Comparison of ENCODE assay signal across 8 cellular contexts in genomic region chr16:636206-637080, GRCh38. TPM values are rescaled to one million over a fixed set of nuclear protein-coding genes. Genes with fewer than 3 reads are reported as not detected.
A peak's percentile ranks its signal among the peaks of the same experiment; 100 is the strongest.
DNase-seq lines count a peak whose midpoint lies in the region; ATAC-seq and TF ChIP-seq lines count a peak whose summit lies in the region.

METTL26 (minus strand) TSS chr16:636305; CDS start chr16:636290, 15 bp downstream.

- H3K27me3 ChIP-seq in BE2C = no peaks in the 10 kb centered on the region

- H3K9me3 ChIP-seq in BE2C = no peaks in the 10 kb centered on the region

- H3K4me3 ChIP-seq in BE2C (ENCODE audit: low read depth, low read length) = peak within 1 kb of the TSS; percentile 78

- peaks cover 9% of the 10 kb centered on the region for H3K4me1 ChIP-seq in BE2C

- peak; percentile 71 for ATAC-seq in HG03439 (IDR thresholded peaks at IDR 0.05; ENCODE audit: unreplicated experiment)

- DNase-seq in BE2C (peak; percentile 98), GM19238 (ENCODE audit: insufficient read length, low spot score) (peak; percentile 99), NCI-H510A treated with DMSO at 0.1 percent for 48 hours (lab: John Stamatoyannopoulos, UW) (peak; percentile 69), cerebellum (ENCODE audit: low spot score) (peak; percentile 96), kidney glomerular epithelial cell (lab: John Stamatoyannopoulos, UW) (peak; percentile 91)
- peak; percentile 86 to 88 for DNase-seq in activated CD4-positive, alpha-beta T cell treated with anti-CD3 and anti-CD28 coated beads for 24 hours (ENCODE audit: low read depth in 2 of 2)
- DNase-seq in stimulated activated CD4-positive, alpha-beta T cell treated with anti-CD3 and anti-CD28 coated beads, Interleukin-15, amount 100 ng/mL, for 48 hours (ENCODE audit: low read depth in 2 of 2) = peak; percentile 88

- H3K36me3 ChIP-seq in BE2C = peaks cover 10% of the 10 kb centered on the region

- no peak for TF ChIP-seq CTCF in BE2C (IDR thresholded peaks at IDR 0.05; ENCODE audit: low read depth, low read length)

RNA-seq across cellular contexts. Expression of gene METTL26, which starts in this region (rescaled TPM):
- polyA plus RNA-seq in BE2C (2012; ENCODE audit: insufficient read depth, insufficient read length, low read depth) = 215 TPM
- total RNA-seq in cerebellum = 23.8 TPM

Comparison
In these comparisons a context has a peak if more than half of its experiments do, and no peak if none do; other contexts are left out.
1. Peak in every context shown above with its lines: DNase-seq, ATAC-seq and H3K4me3 ChIP-seq.